In genomic region chr7:16644157-16644556, GRCh38 we compare ENCODE assay signal across 9 cellular contexts. TPM values are rescaled to one million over a fixed set of nuclear protein-coding genes. Genes with fewer than 3 reads are reported as not detected.
A peak's percentile ranks its signal among the peaks of the same experiment; 100 is the strongest.
DNase-seq lines count a peak whose midpoint lies in the region; ATAC-seq and TF ChIP-seq lines count a peak whose summit lies in the region.
"Had no signal": no experiment of that assay in that cellular context is flagged by ENCODE, and none has a peak within 500 bp of the region (broad histone marks: within the 10 kb centered on the region; RNA-seq: fewer than 3 reads in every experiment).

No MANE protein-coding gene starts in this region.

- H3K27ac Mint-ChIP-seq in natural killer cell treated with Interleukin-12 subunit alpha and Interleukin-12 subunit beta and Interleukin-15 and Interleukin-18, amount 100 ng/mL, for 72 hours: peak overlapping the region; percentile 97

- no peak for ATAC-seq in natural killer cell treated with Interleukin-12 subunit alpha and Interleukin-12 subunit beta and Interleukin-15 and Interleukin-18, amount 100 ng/mL, for 72 hours

- H3K4me1 ChIP-seq in duodenal mucosa (ENCODE audit: control insufficient read depth in 1 of 2, insufficient read depth in 2 of 2, low read length in 2 of 2): peaks cover 19 to 40% of the 10 kb centered on the region in 2 donors

- no peaks in the 10 kb centered on the region for H3K9me3 ChIP-seq in AG04450 (ENCODE audit: control insufficient read depth, insufficient read depth, low read length)
- H3K9me3 ChIP-seq in duodenal mucosa (ENCODE audit: control insufficient read depth in 1 of 2, low read length in 2 of 2): no peaks in the 10 kb centered on the region

- peaks cover 6% of the 10 kb centered on the region for H3K36me3 Mint-ChIP-seq in natural killer cell treated with Interleukin-12 subunit alpha and Interleukin-12 subunit beta and Interleukin-15 and Interleukin-18, amount 100 ng/mL, for 72 hours

- peak overlapping the region; percentile 90 for H3K9ac ChIP-seq in duodenal mucosa (ENCODE audit: low read depth in 1 of 2, low read length in 2 of 2)

- H3K9me3 Mint-ChIP-seq in natural killer cell treated with Interleukin-12 subunit alpha and Interleukin-12 subunit beta and Interleukin-15 and Interleukin-18, amount 100 ng/mL, for 72 hours: no peaks in the 10 kb centered on the region
- H3K9me3 Mint-ChIP-seq: activated naive CD4-positive, alpha-beta T cell treated with anti-CD3 and anti-CD28 coated beads, Interleukin-2, amount 50 U/mL, for 72 hours had no signal

- H3K27me3 Mint-ChIP-seq in natural killer cell treated with Interleukin-12 subunit alpha and Interleukin-12 subunit beta and Interleukin-15 and Interleukin-18, amount 100 ng/mL, for 72 hours: no peaks in the 10 kb centered on the region

- H3K4me3 ChIP-seq in AG04450 (ENCODE audit: low read depth, low read length): peak overlapping the region; percentile 84
- peak overlapping the region; percentile 89 for H3K4me3 ChIP-seq in LNCaP clone FGC (ENCODE audit: low read depth, low read length)
- peak overlapping the region; percentile 94 to 95 for H3K4me3 ChIP-seq in duodenal mucosa (ENCODE audit: low read depth in 1 of 2, low read length in 2 of 2)

- CTCF ChIA-PET in AG04450 (lab: Charles Lee): no interaction called here

- H3K4me1 Mint-ChIP-seq in natural killer cell treated with Interleukin-12 subunit alpha and Interleukin-12 subunit beta and Interleukin-15 and Interleukin-18, amount 100 ng/mL, for 72 hours (ENCODE audit: low read depth in 2 of 2): peaks cover 43 to 46% of the 10 kb centered on the region in 2 donors

- no peak overlapping the region for H3K27ac ChIP-seq in AG04450 (ENCODE audit: low read depth, low read length)
- no peak overlapping the region for H3K27ac ChIP-seq in duodenal mucosa (ENCODE audit: low read depth, low read length)

- TF ChIP-seq CTCF in AG04450 (IDR thresholded peaks at IDR 0.05; ENCODE audit: low read depth, low read length) (no peak), LNCaP clone FGC (IDR thresholded peaks at IDR 0.05; ENCODE audit: control insufficient read depth, extremely low read depth, insufficient read depth) (no peak)

- peak overlapping the region; percentile 92 for H3K4me3 Mint-ChIP-seq in natural killer cell treated with Interleukin-12 subunit alpha and Interleukin-12 subunit beta and Interleukin-15 and Interleukin-18, amount 100 ng/mL, for 72 hours

- DNase-seq in AG04450 (ENCODE audit: low read depth, low spot score) (no peak), LNCaP clone FGC (ENCODE audit: low read depth) (no peak), NCI-H345 treated with DMSO at 0.1 percent for 48 hours (lab: John Stamatoyannopoulos, UW; ENCODE audit: unreplicated experiment) (no peak), OCI-M2 (lab: John Stamatoyannopoulos, UW; ENCODE audit: unreplicated experiment) (no peak)
- no peak for DNase-seq in natural killer cell treated with Interleukin-12 subunit alpha and Interleukin-12 subunit beta and Interleukin-15 and Interleukin-18, amount 100 ng/mL, for 72 hours (ENCODE audit: low spot score)
- DNase-seq in stimulated activated CD4-positive, alpha-beta T cell treated with anti-CD3 and anti-CD28 coated beads, Interleukin-4, amount 100 ng/mL, for 4 hours: no peak
- DNase-seq in stimulated activated CD4-positive, alpha-beta T cell treated with anti-CD3 and anti-CD28 coated beads, Interleukin-1b, Interleukin-23, amount 100 ng/mL, for 48 hours: no peak

- POLR2A ChIA-PET in AG04450 (lab: Yijun Ruan, JAX): interaction anchor here (0.6 kb wide), 2 partner anchors 10 to 40 kb away, joined by 3 to 5 read pairs; no protein-coding TSS in a partner anchor

- peaks cover 0 to 4% of the 10 kb centered on the region in 2 donors for H3K36me3 ChIP-seq in duodenal mucosa (ENCODE audit: control insufficient read depth in 1 of 2, insufficient read depth in 2 of 2, low read length in 2 of 2)

- H3K27me3 ChIP-seq in AG04450 (ENCODE audit: control insufficient read depth, insufficient read depth, low read length) (no peaks in the 10 kb centered on the region), duodenal mucosa (ENCODE audit: control insufficient read depth in 1 of 2, insufficient read depth in 2 of 2, low read length in 2 of 2) (no peaks in the 10 kb centered on the region)

RNA-seq across cellular contexts. Expression of gene ANKMY2, which starts 1.4 kb away (rescaled TPM):
- polyA plus RNA-seq in AG04450 (2011; rRNA removed): 25.0 and 31.8 TPM in 2 replicates
- 16.8 and 23.7 TPM in 2 replicates for polyA minus RNA-seq in AG04450 (2011; rRNA and poly(A)+ RNA removed)
- 10 to 100 TPM; 11.3 to 13.4 TPM for total RNA-seq in natural killer cell treated with Interleukin-12 subunit alpha and Interleukin-12 subunit beta and Interleukin-15 and Interleukin-18, amount 100 ng/mL, for 72 hours

RNA-seq across cellular contexts. Expression of gene BZW2, which starts 1.8 kb away (rescaled TPM):
- 84.4 and 87.6 TPM in 2 replicates for polyA plus RNA-seq in AG04450 (2011; rRNA removed)
- 41.1 and 66.1 TPM in 2 replicates for polyA minus RNA-seq in AG04450 (2011; rRNA and poly(A)+ RNA removed)
- total RNA-seq in natural killer cell treated with Interleukin-12 subunit alpha and Interleukin-12 subunit beta and Interleukin-15 and Interleukin-18, amount 100 ng/mL, for 72 hours: 10 to 100 TPM; 50.5 to 69.3 TPM
